34 cellular contexts compared by ENCODE assay signal in the genomic region with DNA sequence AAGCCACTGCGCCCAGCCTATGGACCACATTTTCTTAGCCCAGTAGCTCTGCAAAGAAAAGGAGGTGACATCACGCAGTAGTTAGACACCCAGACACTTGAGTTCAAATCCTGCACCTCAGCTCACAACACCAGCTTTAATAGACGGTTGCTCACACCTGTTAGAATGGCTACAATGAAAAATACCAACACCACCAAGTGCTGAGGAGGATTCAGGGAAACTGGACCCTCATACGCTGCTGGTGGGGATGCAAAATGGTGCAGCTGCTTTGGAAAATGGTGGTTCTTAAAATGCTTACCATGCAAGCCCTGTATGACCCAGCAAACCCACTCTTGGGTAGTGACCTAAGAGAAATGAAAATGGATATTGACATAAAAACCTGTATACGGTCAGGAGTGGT. TPM values are rescaled to one million over a fixed set of nuclear protein-coding genes. Genes with fewer than 3 reads are reported as not detected.
"Had no signal": no experiment of that assay in that cellular context is flagged by ENCODE, and none has a peak within 500 bp of the region (broad histone marks: within the 10 kb centered on the region; RNA-seq: fewer than 3 reads in every experiment).

No MANE protein-coding gene starts in this region.

- H3K27me3 ChIP-seq: suprapubic skin, testis, thyroid gland, tibial nerve, upper lobe of left lung, upper lobe of right lung, uterus, vagina had no signal

- H3K4me3 Mint-ChIP-seq: stimulated activated effector memory CD8-positive, alpha-beta T cell treated with anti-CD3 and anti-CD28 coated beads, Interleukin-12 subunit alpha, Interleukin-12 subunit beta, amount 100 ng/mL, for 72 hours; stimulated activated memory B cell treated with anti-CD40 and anti-IgM and Interleukin-4, amounts not matched to agents 10 μg/mL and 1 μg/mL and 100 μg/mL, for 72 hours; stimulated activated naive B cell treated with anti-CD40 and anti-IgM and Interleukin-4, amounts not matched to agents 10 μg/mL and 1 μg/mL and 100 μg/mL, for 72 hours; stimulated activated naive CD8-positive, alpha-beta T cell treated with anti-CD3 and anti-CD28 coated beads, Interleukin-15, amount 100 ng/mL, for 72 hours; stimulated activated naive CD8-positive, alpha-beta T cell treated with anti-CD3 and anti-CD28 coated beads, Interleukin-15, Interleukin-2, amounts not matched to agents 100 ng/mL and 50 ng/mL, for 24 hours; type B pancreatic cell had no signal

- H3K4me1 Mint-ChIP-seq: stimulated activated effector memory CD8-positive, alpha-beta T cell treated with anti-CD3 and anti-CD28 coated beads, Interleukin-12 subunit alpha, Interleukin-12 subunit beta, amount 100 ng/mL, for 72 hours; stimulated activated memory B cell treated with anti-CD40 and anti-IgM and Interleukin-4, amounts not matched to agents 10 μg/mL and 1 μg/mL and 100 μg/mL, for 72 hours had no signal

- H3K9me3 Mint-ChIP-seq: stimulated activated effector memory CD8-positive, alpha-beta T cell treated with anti-CD3 and anti-CD28 coated beads, Interleukin-12 subunit alpha, Interleukin-12 subunit beta, amount 100 ng/mL, for 72 hours; stimulated activated memory B cell treated with anti-CD40 and anti-IgM and Interleukin-4, amounts not matched to agents 10 μg/mL and 1 μg/mL and 100 μg/mL, for 72 hours; stimulated activated naive CD8-positive, alpha-beta T cell treated with anti-CD3 and anti-CD28 coated beads, Interleukin-15, Interleukin-2, amounts not matched to agents 100 ng/mL and 50 ng/mL, for 24 hours; type B pancreatic cell had no signal

- FAIRE-seq: urothelium cell line had no signal

- H3K27ac ChIP-seq: stomach, suprapubic skin, testis, thoracic aorta, tibial artery, tibial nerve, transverse colon, upper lobe of left lung, upper lobe of right lung, uterus, vagina had no signal

- H3K36me3 Mint-ChIP-seq: stimulated activated effector memory CD8-positive, alpha-beta T cell treated with anti-CD3 and anti-CD28 coated beads, Interleukin-12 subunit alpha, Interleukin-12 subunit beta, amount 100 ng/mL, for 72 hours; stimulated activated memory B cell treated with anti-CD40 and anti-IgM and Interleukin-4, amounts not matched to agents 10 μg/mL and 1 μg/mL and 100 μg/mL, for 72 hours; type B pancreatic cell had no signal

- H3K36me3 ChIP-seq: stomach, suprapubic skin, thoracic aorta, thyroid gland, tibial artery, tibial nerve, transverse colon, upper lobe of left lung, upper lobe of right lung, uterus, vagina had no signal

- H3K27me3 Mint-ChIP-seq: type B pancreatic cell had no signal

- H3K27ac Mint-ChIP-seq: stimulated activated effector memory CD8-positive, alpha-beta T cell treated with anti-CD3 and anti-CD28 coated beads, Interleukin-12 subunit alpha, Interleukin-12 subunit beta, amount 100 ng/mL, for 72 hours; stimulated activated memory B cell treated with anti-CD40 and anti-IgM and Interleukin-4, amounts not matched to agents 10 μg/mL and 1 μg/mL and 100 μg/mL, for 72 hours; stimulated activated naive B cell treated with anti-CD40 and anti-IgM and Interleukin-4, amounts not matched to agents 10 μg/mL and 1 μg/mL and 100 μg/mL, for 72 hours; stimulated activated naive CD8-positive, alpha-beta T cell treated with anti-CD3 and anti-CD28 coated beads, Interleukin-15, amount 100 ng/mL, for 72 hours; stimulated activated naive CD8-positive, alpha-beta T cell treated with anti-CD3 and anti-CD28 coated beads, Interleukin-15, Interleukin-2, amounts not matched to agents 100 ng/mL and 50 ng/mL, for 24 hours; type B pancreatic cell had no signal

- H3K9me3 ChIP-seq: stomach, suprapubic skin, testis, thoracic aorta, thyroid gland, tibial artery, tibial nerve, transverse colon, upper lobe of left lung, upper lobe of right lung, uterus, vagina had no signal

- ATAC-seq: stimulated activated effector memory CD8-positive, alpha-beta T cell treated with anti-CD3 and anti-CD28 coated beads, Interleukin-12 subunit alpha, Interleukin-12 subunit beta, amount 100 ng/mL, for 72 hours; stimulated activated memory B cell treated with anti-CD40 and anti-IgM and Interleukin-4, amounts not matched to agents 10 μg/mL and 1 μg/mL and 100 μg/mL, for 72 hours; stimulated activated naive B cell treated with anti-CD40 and anti-IgM and Interleukin-4, amounts not matched to agents 10 μg/mL and 1 μg/mL and 100 μg/mL, for 72 hours; stimulated activated naive CD8-positive, alpha-beta T cell treated with anti-CD3 and anti-CD28 coated beads, Interleukin-15, amount 100 ng/mL, for 72 hours; stimulated activated naive CD8-positive, alpha-beta T cell treated with anti-CD3 and anti-CD28 coated beads, Interleukin-15, Interleukin-2, amounts not matched to agents 100 U/mL and 50 U/mL, for 24 hours; upper lobe of right lung had no signal

- H3K4me3 ChIP-seq: stomach, suprapubic skin, testis, thoracic aorta, thyroid gland, tibial artery, tibial nerve, transverse colon, upper lobe of left lung, upper lobe of right lung, uterus, vagina had no signal

- H3K4me1 ChIP-seq: upper lobe of right lung, uterus had no signal

- DNase-seq: stimulated activated CD4-positive, alpha-beta T cell treated with anti-CD3 and anti-CD28 coated beads, Interleukin-2, amount 100 ng/mL, for 48 hours; stimulated activated CD4-positive, alpha-beta T cell treated with anti-CD3 and anti-CD28 coated beads, Interleukin-4, amount 100 ng/mL, for 1 hour; stimulated activated CD4-positive, alpha-beta T cell treated with anti-CD3 and anti-CD28 coated beads, Interleukin-4, amount 100 ng/mL, for 24 hours; stimulated activated CD4-positive, alpha-beta T cell treated with anti-CD3 and anti-CD28 coated beads, Interleukin-4, amount 100 ng/mL, for 4 hours; stimulated activated CD8-positive, alpha-beta memory T cell treated with anti-CD3 and anti-CD28 coated beads, Interleukin-4, amount 100 ng/mL, for 48 hours; stimulated activated naive B cell treated with anti-CD40 and anti-IgM and Interleukin-4, amounts not matched to agents 10 μg/mL and 1 μg/mL and 100 μg/mL, for 72 hours; stimulated activated naive CD4-positive, alpha-beta T cell; stimulated activated naive CD4-positive, alpha-beta T cell treated with Interleukin-2 at 50 U/mL for 16 hours; stimulated activated naive CD8-positive, alpha-beta T cell treated with anti-CD3 and anti-CD28 coated beads, Interleukin-15, amount 100 ng/mL, for 72 hours; stimulated activated naive CD8-positive, alpha-beta T cell treated with anti-CD3 and anti-CD28 coated beads, Interleukin-15, Interleukin-2, amounts not matched to agents 100 U/mL and 50 U/mL, for 24 hours; stomach; substantia nigra; testis; thyroid gland; tibial artery; transverse colon; trophoblast cell; upper lobe of left lung; upper lobe of right lung; uterus had no signal

RNA-seq across cellular contexts. Expression of gene TSPAN16, which starts 22.0 kb away (rescaled TPM):
- total RNA-seq: stomach, subcutaneous adipose tissue, suprapubic skin, temporal lobe, thoracic aorta, tibial nerve, transverse colon, upper lobe of left lung, upper lobe of right lung, ureter, urinary bladder, uterus, vagina had no signal
- polyA plus RNA-seq: stomach, thymus, urinary bladder had no signal

RNA-seq across cellular contexts. Expression of gene ANGPTL8, which starts 34.6 kb away (rescaled TPM):
- total RNA-seq: stomach, suprapubic skin, temporal lobe, testis, thoracic aorta, transverse colon, upper lobe of right lung, ureter, urinary bladder, vagina had no signal
